Comparison of ENCODE assay signal across 9 cellular contexts in the genomic region with DNA sequence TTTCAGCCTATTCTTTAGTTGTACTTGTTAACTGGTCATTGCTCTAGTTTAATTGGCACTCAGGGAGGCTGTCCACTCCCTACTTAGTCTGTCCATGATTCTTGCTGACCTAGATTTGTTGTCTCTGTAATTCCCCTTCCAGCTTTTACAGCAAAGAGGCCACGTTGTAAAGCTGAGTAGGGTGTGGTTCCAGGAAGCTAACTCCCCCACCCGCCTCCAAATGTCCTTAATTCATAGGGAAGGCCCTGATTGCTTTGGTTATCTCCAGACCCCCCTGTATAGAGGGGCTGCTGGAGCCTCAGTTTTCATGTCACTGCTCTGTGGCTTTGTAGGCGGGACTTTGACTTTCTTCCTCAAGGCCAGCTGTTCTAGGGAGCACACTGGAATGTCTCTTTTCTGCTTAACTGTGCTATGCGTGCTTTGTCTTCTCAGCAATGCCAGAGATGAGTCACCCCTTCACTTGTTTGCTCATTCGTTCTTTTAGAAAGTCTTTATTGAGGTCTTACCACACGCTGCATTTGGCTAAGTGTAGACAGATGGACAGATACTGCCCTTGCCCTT.
A peak's percentile ranks its signal among the peaks of the same experiment; 100 is the strongest.
DNase-seq lines count a peak whose midpoint lies in the region; ATAC-seq and TF ChIP-seq lines count a peak whose summit lies in the region.
"Had no signal": no experiment of that assay in that cellular context is flagged by ENCODE, and none has a peak within 500 bp of the region (broad histone marks: within the 10 kb centered on the region; RNA-seq: fewer than 3 reads in every experiment).

No MANE protein-coding gene starts in this region.

- DNase-seq in ACHN, result peak; percentile 74
- peak; percentile 93 for DNase-seq in astrocyte of the spinal cord (ENCODE audit: low read depth, low spot score)
- DNase-seq in left kidney (ENCODE audit: low read depth, low spot score), result peak; percentile 5
- no peak for DNase-seq in CD8-positive, alpha-beta T cell
- no peak for DNase-seq in HEK293T (ENCODE audit: extremely low spot score)
- DNase-seq in T-helper 1 cell, result no peak

- no peaks in the 10 kb centered on the region for H3K36me3 Mint-ChIP-seq in CD8-positive, alpha-beta T cell

- intact Hi-C loops in CD8-positive, alpha-beta T cell (cut with DNase I, micrococcal nuclease), result no loop called here

- no peak for TF ChIP-seq CTCF in astrocyte of the spinal cord (IDR thresholded peaks at IDR 0.05; ENCODE audit: low read depth, low read length)
- no peak for TF ChIP-seq CTCF in CD8-positive, alpha-beta T cell (IDR thresholded peaks at IDR 0.05)

- in situ Hi-C loops in ACHN (cut with HindIII; ENCODE audit: low pct_ligation_motif_present, low pct_unique_long_range_greater_than_20kb, low sequenced_read_pairs) (no loop called here), astrocyte of the spinal cord (cut with HindIII; ENCODE audit: low sequenced_read_pairs) (no loop called here)

- no peaks in the 10 kb centered on the region for H3K27me3 ChIP-seq in CD8-positive, alpha-beta T cell (ENCODE audit: insufficient read depth, low read length)

- no peaks in the 10 kb centered on the region for H3K4me1 ChIP-seq in CD8-positive, alpha-beta T cell (ENCODE audit: insufficient read depth, low read length)

- H3K27ac Mint-ChIP-seq in CD8-positive, alpha-beta T cell, result no peak overlapping the region
- H3K27ac Mint-ChIP-seq: stimulated activated naive CD8-positive, alpha-beta T cell treated with anti-CD3 and anti-CD28 coated beads, Interleukin-15, Interleukin-2, amounts not matched to agents 100 ng/mL and 50 ng/mL, for 24 hours had no signal

- no peaks in the 10 kb centered on the region for H3K27me3 Mint-ChIP-seq in CD8-positive, alpha-beta T cell (ENCODE audit: low read depth)
- H3K27me3 Mint-ChIP-seq: stimulated activated naive CD8-positive, alpha-beta T cell treated with anti-CD3 and anti-CD28 coated beads, Interleukin-15, Interleukin-2, amounts not matched to agents 100 ng/mL and 50 ng/mL, for 24 hours had no signal

- H3K27ac ChIP-seq in CD8-positive, alpha-beta T cell (ENCODE audit: low read depth, low read length), result no peak overlapping the region

- no peaks in the 10 kb centered on the region for H3K4me1 Mint-ChIP-seq in CD8-positive, alpha-beta T cell (ENCODE audit: low read depth)

- no peaks in the 10 kb centered on the region for H3K9me3 ChIP-seq in CD8-positive, alpha-beta T cell (ENCODE audit: low read length)

- CTCF ChIA-PET in CD8-positive, alpha-beta T cell (lab: Charles Lee), result no interaction called here
- CTCF ChIA-PET in HEK293T (lab: Yijun Ruan, JAX), result no interaction called here

- peak; percentile 87 for ATAC-seq in HG03432 (IDR thresholded peaks at IDR 0.05; ENCODE audit: unreplicated experiment)
- no peak for ATAC-seq in GM21526 (IDR thresholded peaks at IDR 0.05; ENCODE audit: low FRiP score, unreplicated experiment)
- ATAC-seq in CD8-positive, alpha-beta T cell, result no peak

- no peak overlapping the region for H3K4me3 ChIP-seq in astrocyte of the spinal cord (ENCODE audit: low read depth, low read length)
- H3K4me3 ChIP-seq in CD8-positive, alpha-beta T cell (ENCODE audit: low read depth, low read length), result no peak overlapping the region

- POLR2A ChIA-PET in CD8-positive, alpha-beta T cell (lab: Charles Lee), result no interaction called here
- POLR2A ChIA-PET in HEK293T (lab: Yijun Ruan, JAX), result no interaction called here

- H3K9me3 Mint-ChIP-seq in CD8-positive, alpha-beta T cell, result no peaks in the 10 kb centered on the region

- H3K4me3 Mint-ChIP-seq in CD8-positive, alpha-beta T cell, result no peak overlapping the region
- H3K4me3 Mint-ChIP-seq: stimulated activated naive CD8-positive, alpha-beta T cell treated with anti-CD3 and anti-CD28 coated beads, Interleukin-15, Interleukin-2, amounts not matched to agents 100 ng/mL and 50 ng/mL, for 24 hours had no signal

- no peaks in the 10 kb centered on the region for H3K36me3 ChIP-seq in CD8-positive, alpha-beta T cell (ENCODE audit: insufficient read depth, low read length)

TF ChIP-seq in HEK293T, 16 proteins besides CTCF, POLR2A, EP300 and RAD21:
- TF ChIP-seq NFRKB (IDR thresholded peaks at IDR 0.05), result no peak

Comparison
In these comparisons a context has a peak if more than half of its experiments do, and no peak if none do; other contexts are left out.
1. DNase-seq: peak in ACHN (single experiment), astrocyte of the spinal cord (single experiment) and left kidney (single experiment); none in CD8-positive, alpha-beta T cell (0 of 7), HEK293T (single experiment) and T-helper 1 cell (0 of 5).